In genomic region chr10:51092402-51092801, GRCh38 we compare ENCODE assay signal across 12 cellular contexts. TPM values are rescaled to one million over a fixed set of nuclear protein-coding genes. Genes with fewer than 3 reads are reported as not detected.
A peak's percentile ranks its signal among the peaks of the same experiment; 100 is the strongest.
DNase-seq lines count a peak whose midpoint lies in the region; TF ChIP-seq lines count a peak whose summit lies in the region.
"Had no signal": no experiment of that assay in that cellular context is flagged by ENCODE, and none has a peak within 500 bp of the region (broad histone marks: within the 10 kb centered on the region; RNA-seq: fewer than 3 reads in every experiment).

No MANE protein-coding gene starts in this region.

- no peaks in the 10 kb centered on the region for H3K27me3 ChIP-seq in adrenal gland
- no peaks in the 10 kb centered on the region for H3K27me3 ChIP-seq in effector memory CD4-positive, alpha-beta T cell (replicated peaks; ENCODE audit: control insufficient read depth, insufficient read depth, low read length, poor library complexity, severe bottlenecking)

- H3K4me1 ChIP-seq in adrenal gland (replicated peaks in 1 of 2), result peaks cover 14 to 21% of the 10 kb centered on the region in 2 donors
- H3K4me1 ChIP-seq in effector memory CD4-positive, alpha-beta T cell (ENCODE audit: control insufficient read depth, insufficient read depth, low read length, poor library complexity, severe bottlenecking), result no peaks in the 10 kb centered on the region

- H3K9me3 ChIP-seq in adrenal gland (replicated peaks in 1 of 3), result no peaks in the 10 kb centered on the region
- H3K9me3 ChIP-seq in effector memory CD4-positive, alpha-beta T cell (ENCODE audit: control insufficient read depth, low read length), result no peaks in the 10 kb centered on the region

- DNase-seq in Ammon's horn (ENCODE audit: low spot score) (peak; percentile 79), adrenal gland (peak; percentile 71 to 92 (median 83)), cardiac septum (ENCODE audit: low spot score) (peak; percentile 86), posterior cingulate gyrus (peak in 9 of 10 donors; percentile 17 to 85 (median 44)), NCI-H1092 (lab: John Stamatoyannopoulos, UW) (no peak), Kasumi-1 (lab: John Stamatoyannopoulos, UW) (no peak)
- DNase-seq in effector memory CD4-positive, alpha-beta T cell, result no peak
- no peak for DNase-seq in stimulated activated CD4-positive, alpha-beta T cell treated with anti-CD3 and anti-CD28 coated beads, Interleukin-15, amount 100 ng/mL, for 24 hours
- DNase-seq: activated CD8-positive, alpha-beta memory T cell treated with anti-CD3 and anti-CD28 coated beads, Interleukin-2, amount 50 U/mL, for 4 hours; naive thymus-derived CD8-positive, alpha-beta T cell; stimulated activated CD4-positive, alpha-beta T cell treated with anti-CD3 and anti-CD28 coated beads, Interleukin-2, amount 100 ng/mL, for 48 hours; T-helper 17 cell had no signal

- H3K4me3 ChIP-seq in adrenal gland, result peak overlapping the region in 1 of 4 donors; percentile 19
- no peak overlapping the region for H3K4me3 ChIP-seq in effector memory CD4-positive, alpha-beta T cell (ENCODE audit: insufficient read depth, low read depth, low read length, poor library complexity, severe bottlenecking)

- TF ChIP-seq POLR2A in adrenal gland (IDR thresholded peaks at IDR 0.05), result no peak

- H3K36me3 ChIP-seq in adrenal gland (replicated peaks in 1 of 2), result no peaks in the 10 kb centered on the region
- H3K36me3 ChIP-seq in effector memory CD4-positive, alpha-beta T cell (ENCODE audit: control insufficient read depth, insufficient read depth, low read length), result no peaks in the 10 kb centered on the region

- WGBS in adrenal gland, 4 donors, result 53 to 74% (median 59%) methylated on average over 2 of the region's 2 CpGs

- TF ChIP-seq CTCF in adrenal gland (IDR thresholded peaks at IDR 0.05), result no peak

- intact Hi-C loops in adrenal gland (cut with DNase I), result no loop called here
- intact Hi-C loops in cardiac septum (cut with DNase I), result loop anchor here (10.0 kb wide), 1 partner anchor 52 kb away; no protein-coding TSS in a partner anchor
- intact Hi-C loops in posterior cingulate gyrus (cut with DNase I), result no loop called here

- H3K27ac ChIP-seq in adrenal gland, result no peak overlapping the region
- no peak overlapping the region for H3K27ac ChIP-seq in effector memory CD4-positive, alpha-beta T cell (ENCODE audit: insufficient read depth, low read length, poor library complexity, severe bottlenecking)

RNA-seq across cellular contexts. Expression of gene PRKG1, which starts 18.1 kb away (rescaled TPM):
- 100 to 1,000 TPM in 1 of 8 donors, 10 to 100 TPM in 7; 26.1 to 104 (median 57.5) TPM for total RNA-seq in adrenal gland
- 10 to 100 TPM in 2 of 3 donors, 1 to 10 TPM in 1; 6.9 to 15.5 (median 14.4) TPM for polyA plus RNA-seq in adrenal gland
- total RNA-seq in cardiac septum, result 35.6 TPM
- total RNA-seq: naive thymus-derived CD8-positive, alpha-beta T cell had no signal
- polyA plus RNA-seq: naive thymus-derived CD8-positive, alpha-beta T cell had no signal

Comparison
In these comparisons a context has a peak if more than half of its experiments do, and no peak if none do; other contexts are left out.
1. DNase-seq: peak in Ammon's horn (single experiment), adrenal gland (7 of 7), cardiac septum (single experiment) and posterior cingulate gyrus (9 of 10); none in NCI-H1092 (single experiment), effector memory CD4-positive, alpha-beta T cell (0 of 3), Kasumi-1 (0 of 2) and stimulated activated CD4-positive, alpha-beta T cell treated with anti-CD3 and anti-CD28 coated beads, Interleukin-15, amount 100 ng/mL, for 24 hours (single experiment).